15 cellular contexts compared by ENCODE assay signal in genomic region chr18:79274823-79275222, GRCh38.
"Had no signal": no experiment of that assay in that cellular context is flagged by ENCODE, and none has a peak within 500 bp of the region (broad histone marks: within the 10 kb centered on the region; RNA-seq: fewer than 3 reads in every experiment).

No MANE protein-coding gene starts in this region.

- H3K4me3 ChIP-seq: hepatocyte, ovary, tibial nerve had no signal

- H3K4me2 ChIP-seq: hepatocyte had no signal

- H2AFZ ChIP-seq: hepatocyte had no signal

- H3K27me3 ChIP-seq: brain microvascular endothelial cell, hepatocyte, ovary, tibial nerve had no signal

- ATAC-seq: activated naive CD4-positive, alpha-beta T cell treated with anti-CD3 and anti-CD28 coated beads, Interleukin-2, amount 50 U/mL, for 72 hours had no signal

- H3K9me3 Mint-ChIP-seq: neural crest cell had no signal

- H3K4me3 Mint-ChIP-seq: activated T-cell treated with anti-CD3 and anti-CD28 coated beads, Interleukin-2, amount 50 U/mL, for 24 hours; neural crest cell had no signal

- H3K27ac ChIP-seq: brain microvascular endothelial cell, hepatocyte, ovary, tibial nerve had no signal

- DNase-seq: activated CD4-positive, alpha-beta T cell treated with anti-CD3 and anti-CD28 coated beads for 1 hour; activated CD4-positive, alpha-beta T cell treated with anti-CD3 and anti-CD28 coated beads, Interleukin-2, amount 50 U/mL, for 48 hours; activated CD8-positive, alpha-beta memory T cell treated with anti-CD3 and anti-CD28 coated beads, Interleukin-2, amount 10 ng/mL, durations not matched to agents 7 days and 5 days; activated effector memory CD4-positive, alpha-beta T cell treated with anti-CD3 and anti-CD28 coated beads, Interleukin-2, amount 50 U/mL, for 16 hours; activated T-cell treated with anti-CD3 and anti-CD28 coated beads, Interleukin-2, amount 50 U/mL, for 24 hours; brain microvascular endothelial cell; cerebellar nuclear complex; erythroblast; kidney glomerular epithelial cell; ovary; stimulated activated CD4-positive, alpha-beta T cell treated with anti-CD3 and anti-CD28 coated beads, Interleukin-15, amount 100 ng/mL, for 24 hours had no signal

- H3K4me1 ChIP-seq: tibial nerve had no signal

- H3K79me2 ChIP-seq: hepatocyte had no signal

- H3K9me3 ChIP-seq: ovary, tibial nerve had no signal

- H3K27me3 Mint-ChIP-seq: activated CD8-positive, alpha-beta memory T cell treated with anti-CD3 and anti-CD28 coated beads, Interleukin-2, amount 10 ng/mL, durations not matched to agents 7 days and 5 days; activated T-cell treated with anti-CD3 and anti-CD28 coated beads, Interleukin-2, amount 50 U/mL, for 24 hours had no signal

- H3K36me3 ChIP-seq: brain microvascular endothelial cell, ovary had no signal
